In the genomic region with DNA sequence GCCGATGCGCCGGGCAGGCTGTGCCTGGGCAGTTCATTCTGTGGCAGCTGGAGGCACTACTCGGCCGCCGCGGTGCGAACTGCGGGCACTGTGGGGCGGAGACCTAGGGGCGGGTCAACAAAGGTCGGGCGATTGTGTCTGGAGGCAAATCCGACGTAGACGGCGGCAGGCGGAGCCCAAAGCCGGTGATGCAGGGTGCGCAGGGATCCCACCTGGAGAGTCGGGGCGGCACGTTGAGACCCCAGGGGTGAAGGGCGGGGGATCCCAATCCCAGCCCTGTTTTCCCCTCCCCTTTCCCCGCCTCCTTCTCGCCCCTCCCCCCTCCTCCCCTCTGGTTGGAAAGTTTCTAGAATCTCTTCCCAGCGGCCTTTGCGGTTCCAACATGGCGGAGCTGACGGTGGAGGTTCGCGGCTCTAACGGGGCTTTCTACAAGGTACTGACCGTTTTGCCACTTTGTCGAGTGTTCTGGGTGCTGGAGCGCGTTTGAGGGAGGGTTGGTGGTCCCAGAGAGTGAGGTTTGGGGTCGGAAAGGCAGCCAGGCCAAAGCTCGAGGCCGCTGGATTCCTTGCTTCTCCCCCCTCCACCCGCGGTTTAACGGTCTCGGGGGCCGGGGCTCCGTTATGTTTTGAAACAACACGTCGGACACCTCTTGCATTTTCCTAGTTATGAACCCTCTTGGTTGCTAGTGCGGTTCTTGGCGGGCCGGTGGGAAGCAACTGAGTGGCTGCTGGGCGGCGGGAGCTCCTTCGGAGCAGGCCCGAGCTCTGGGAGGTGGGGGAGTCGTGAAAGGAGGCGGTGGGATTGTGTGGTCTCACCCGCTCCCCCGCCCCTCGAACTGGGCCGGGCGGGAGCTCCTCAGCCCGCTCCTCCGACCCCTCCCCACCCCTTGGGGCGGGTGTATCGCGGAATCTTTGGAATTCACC, we compare ENCODE assay signal across 1 cellular context.
A peak's percentile ranks its signal among the peaks of the same experiment; 100 is the strongest.
TF ChIP-seq lines count a peak whose summit lies in the region.

A gene (plus strand): TSS at position 367 of the 923 bp plus-strand sequence. CDS start 16 bp downstream, at position 383.

TF ChIP-seq in HepG2, 621 proteins besides CTCF, POLR2A, EP300 and RAD21 (continued from another document and continues in another):
- TF ChIP-seq, protein P1, sequence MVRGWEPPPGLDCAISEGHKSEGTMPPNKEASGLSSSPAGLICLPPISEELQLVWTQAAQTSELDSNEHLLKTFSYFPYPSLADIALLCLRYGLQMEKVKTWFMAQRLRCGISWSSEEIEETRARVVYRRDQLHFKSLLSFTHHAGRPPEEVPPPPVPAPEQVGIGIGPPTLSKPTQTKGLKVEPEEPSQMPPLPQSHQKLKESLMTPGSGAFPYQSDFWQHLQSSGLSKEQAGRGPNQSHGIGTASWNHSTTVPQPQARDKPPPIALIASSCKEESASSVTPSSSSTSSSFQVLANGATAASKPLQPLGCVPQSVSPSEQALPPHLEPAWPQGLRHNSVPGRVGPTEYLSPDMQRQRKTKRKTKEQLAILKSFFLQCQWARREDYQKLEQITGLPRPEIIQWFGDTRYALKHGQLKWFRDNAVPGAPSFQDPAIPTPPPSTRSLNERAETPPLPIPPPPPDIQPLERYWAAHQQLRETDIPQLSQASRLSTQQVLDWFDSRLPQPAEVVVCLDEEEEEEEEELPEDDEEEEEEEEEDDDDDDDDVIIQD (CRISPR knock-in tag; IDR thresholded peaks at IDR 0.05; ENCODE audit: low read depth), result peak; percentile 7; the same call in 1 of the 2 replicates
- TF ChIP-seq, protein P2, sequence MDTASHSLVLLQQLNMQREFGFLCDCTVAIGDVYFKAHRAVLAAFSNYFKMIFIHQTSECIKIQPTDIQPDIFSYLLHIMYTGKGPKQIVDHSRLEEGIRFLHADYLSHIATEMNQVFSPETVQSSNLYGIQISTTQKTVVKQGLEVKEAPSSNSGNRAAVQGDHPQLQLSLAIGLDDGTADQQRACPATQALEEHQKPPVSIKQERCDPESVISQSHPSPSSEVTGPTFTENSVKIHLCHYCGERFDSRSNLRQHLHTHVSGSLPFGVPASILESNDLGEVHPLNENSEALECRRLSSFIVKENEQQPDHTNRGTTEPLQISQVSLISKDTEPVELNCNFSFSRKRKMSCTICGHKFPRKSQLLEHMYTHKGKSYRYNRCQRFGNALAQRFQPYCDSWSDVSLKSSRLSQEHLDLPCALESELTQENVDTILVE (CRISPR knock-in tag; IDR thresholded peaks at IDR 0.05), result no peak
- TF ChIP-seq, protein P3, sequence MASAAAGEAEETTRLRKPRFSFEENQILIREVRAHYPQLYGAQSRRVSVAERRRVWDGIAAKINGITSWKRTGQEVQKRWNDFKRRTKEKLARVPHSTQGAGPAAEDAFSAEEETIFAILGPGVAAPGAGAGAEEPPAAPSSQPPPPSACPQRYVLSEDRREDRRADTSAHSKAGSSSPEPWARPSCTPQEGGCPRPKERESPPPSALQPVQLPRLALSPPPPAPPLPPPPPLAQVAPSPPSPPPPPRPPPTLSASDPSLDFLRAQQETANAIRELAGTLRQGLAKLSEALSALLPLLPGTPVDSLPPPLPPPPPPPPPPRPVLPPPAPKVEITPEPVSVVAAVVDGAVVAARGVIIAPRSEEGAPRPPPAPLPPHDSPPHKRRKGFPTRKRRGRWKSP (CRISPR knock-in tag; IDR thresholded peaks at IDR 0.05), result peak; percentile 35; the same call in 1 of the 2 replicates
- no peak for TF ChIP-seq ZNF839 (CRISPR knock-in tag; IDR thresholded peaks at IDR 0.05; ENCODE audit: borderline replicate concordance)
- TF ChIP-seq, protein P4, sequence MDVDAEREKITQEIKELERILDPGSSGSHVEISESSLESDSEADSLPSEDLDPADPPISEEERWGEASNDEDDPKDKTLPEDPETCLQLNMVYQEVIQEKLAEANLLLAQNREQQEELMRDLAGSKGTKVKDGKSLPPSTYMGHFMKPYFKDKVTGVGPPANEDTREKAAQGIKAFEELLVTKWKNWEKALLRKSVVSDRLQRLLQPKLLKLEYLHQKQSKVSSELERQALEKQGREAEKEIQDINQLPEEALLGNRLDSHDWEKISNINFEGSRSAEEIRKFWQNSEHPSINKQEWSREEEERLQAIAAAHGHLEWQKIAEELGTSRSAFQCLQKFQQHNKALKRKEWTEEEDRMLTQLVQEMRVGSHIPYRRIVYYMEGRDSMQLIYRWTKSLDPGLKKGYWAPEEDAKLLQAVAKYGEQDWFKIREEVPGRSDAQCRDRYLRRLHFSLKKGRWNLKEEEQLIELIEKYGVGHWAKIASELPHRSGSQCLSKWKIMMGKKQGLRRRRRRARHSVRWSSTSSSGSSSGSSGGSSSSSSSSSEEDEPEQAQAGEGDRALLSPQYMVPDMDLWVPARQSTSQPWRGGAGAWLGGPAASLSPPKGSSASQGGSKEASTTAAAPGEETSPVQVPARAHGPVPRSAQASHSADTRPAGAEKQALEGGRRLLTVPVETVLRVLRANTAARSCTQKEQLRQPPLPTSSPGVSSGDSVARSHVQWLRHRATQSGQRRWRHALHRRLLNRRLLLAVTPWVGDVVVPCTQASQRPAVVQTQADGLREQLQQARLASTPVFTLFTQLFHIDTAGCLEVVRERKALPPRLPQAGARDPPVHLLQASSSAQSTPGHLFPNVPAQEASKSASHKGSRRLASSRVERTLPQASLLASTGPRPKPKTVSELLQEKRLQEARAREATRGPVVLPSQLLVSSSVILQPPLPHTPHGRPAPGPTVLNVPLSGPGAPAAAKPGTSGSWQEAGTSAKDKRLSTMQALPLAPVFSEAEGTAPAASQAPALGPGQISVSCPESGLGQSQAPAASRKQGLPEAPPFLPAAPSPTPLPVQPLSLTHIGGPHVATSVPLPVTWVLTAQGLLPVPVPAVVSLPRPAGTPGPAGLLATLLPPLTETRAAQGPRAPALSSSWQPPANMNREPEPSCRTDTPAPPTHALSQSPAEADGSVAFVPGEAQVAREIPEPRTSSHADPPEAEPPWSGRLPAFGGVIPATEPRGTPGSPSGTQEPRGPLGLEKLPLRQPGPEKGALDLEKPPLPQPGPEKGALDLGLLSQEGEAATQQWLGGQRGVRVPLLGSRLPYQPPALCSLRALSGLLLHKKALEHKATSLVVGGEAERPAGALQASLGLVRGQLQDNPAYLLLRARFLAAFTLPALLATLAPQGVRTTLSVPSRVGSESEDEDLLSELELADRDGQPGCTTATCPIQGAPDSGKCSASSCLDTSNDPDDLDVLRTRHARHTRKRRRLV (CRISPR knock-in tag; IDR thresholded peaks at IDR 0.05), result peak; percentile 51; the same call in 1 of the 2 replicates
- TF ChIP-seq MATR3 (CRISPR knock-in tag; IDR thresholded peaks at IDR 0.05), result no peak
- no peak for TF ChIP-seq MBD4 (IDR thresholded peaks at IDR 0.05; ENCODE audit: borderline replicate concordance, low read length)
- TF ChIP-seq ARNT2 (CRISPR knock-in tag; IDR thresholded peaks at IDR 0.05; ENCODE audit: low read depth), result peak; percentile 40; the same call in 1 of the 2 replicates
- TF ChIP-seq, protein P5, sequence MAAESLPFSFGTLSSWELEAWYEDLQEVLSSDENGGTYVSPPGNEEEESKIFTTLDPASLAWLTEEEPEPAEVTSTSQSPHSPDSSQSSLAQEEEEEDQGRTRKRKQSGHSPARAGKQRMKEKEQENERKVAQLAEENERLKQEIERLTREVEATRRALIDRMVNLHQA (CRISPR knock-in tag; IDR thresholded peaks at IDR 0.05), result no peak
- TF ChIP-seq, protein P6, sequence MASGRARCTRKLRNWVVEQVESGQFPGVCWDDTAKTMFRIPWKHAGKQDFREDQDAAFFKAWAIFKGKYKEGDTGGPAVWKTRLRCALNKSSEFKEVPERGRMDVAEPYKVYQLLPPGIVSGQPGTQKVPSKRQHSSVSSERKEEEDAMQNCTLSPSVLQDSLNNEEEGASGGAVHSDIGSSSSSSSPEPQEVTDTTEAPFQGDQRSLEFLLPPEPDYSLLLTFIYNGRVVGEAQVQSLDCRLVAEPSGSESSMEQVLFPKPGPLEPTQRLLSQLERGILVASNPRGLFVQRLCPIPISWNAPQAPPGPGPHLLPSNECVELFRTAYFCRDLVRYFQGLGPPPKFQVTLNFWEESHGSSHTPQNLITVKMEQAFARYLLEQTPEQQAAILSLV (CRISPR knock-in tag; IDR thresholded peaks at IDR 0.05; ENCODE audit: borderline replicate concordance), result no peak; the same call in 1 of the 2 replicates
- no peak for TF ChIP-seq KLF12 (CRISPR knock-in tag; IDR thresholded peaks at IDR 0.05; ENCODE audit: borderline replicate concordance)
- TF ChIP-seq, protein P7, sequence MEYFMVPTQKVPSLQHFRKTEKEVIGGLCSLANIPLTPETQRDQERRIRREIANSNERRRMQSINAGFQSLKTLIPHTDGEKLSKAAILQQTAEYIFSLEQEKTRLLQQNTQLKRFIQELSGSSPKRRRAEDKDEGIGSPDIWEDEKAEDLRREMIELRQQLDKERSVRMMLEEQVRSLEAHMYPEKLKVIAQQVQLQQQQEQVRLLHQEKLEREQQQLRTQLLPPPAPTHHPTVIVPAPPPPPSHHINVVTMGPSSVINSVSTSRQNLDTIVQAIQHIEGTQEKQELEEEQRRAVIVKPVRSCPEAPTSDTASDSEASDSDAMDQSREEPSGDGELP (IDR thresholded peaks at IDR 0.05; ENCODE audit: borderline replicate concordance, low read depth), result peak; percentile 56; the same call in 1 of the 2 replicates
- peak; percentile 68; the same call in 1 of the 2 replicates for TF ChIP-seq NAIF1 (CRISPR knock-in tag; IDR thresholded peaks at IDR 0.05; ENCODE audit: borderline replicate concordance)
- TF ChIP-seq ZNF672 (CRISPR knock-in tag; IDR thresholded peaks at IDR 0.05), result no peak
- TF ChIP-seq POGZ (CRISPR knock-in tag; IDR thresholded peaks at IDR 0.05), result peak; percentile 54
- TF ChIP-seq THYN1 (CRISPR knock-in tag; IDR thresholded peaks at IDR 0.05; ENCODE audit: borderline replicate concordance, low read depth), result 0 out of 2 replicates have a peak, but pooled peaks have one; percentile 26
- TF ChIP-seq SPEN (CRISPR knock-in tag; IDR thresholded peaks at IDR 0.05; ENCODE audit: low read depth), result peak; percentile 51; the same call in 1 of the 2 replicates
- TF ChIP-seq, protein P8, sequence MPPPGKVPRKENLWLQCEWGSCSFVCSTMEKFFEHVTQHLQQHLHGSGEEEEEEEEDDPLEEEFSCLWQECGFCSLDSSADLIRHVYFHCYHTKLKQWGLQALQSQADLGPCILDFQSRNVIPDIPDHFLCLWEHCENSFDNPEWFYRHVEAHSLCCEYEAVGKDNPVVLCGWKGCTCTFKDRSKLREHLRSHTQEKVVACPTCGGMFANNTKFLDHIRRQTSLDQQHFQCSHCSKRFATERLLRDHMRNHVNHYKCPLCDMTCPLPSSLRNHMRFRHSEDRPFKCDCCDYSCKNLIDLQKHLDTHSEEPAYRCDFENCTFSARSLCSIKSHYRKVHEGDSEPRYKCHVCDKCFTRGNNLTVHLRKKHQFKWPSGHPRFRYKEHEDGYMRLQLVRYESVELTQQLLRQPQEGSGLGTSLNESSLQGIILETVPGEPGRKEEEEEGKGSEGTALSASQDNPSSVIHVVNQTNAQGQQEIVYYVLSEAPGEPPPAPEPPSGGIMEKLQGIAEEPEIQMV (CRISPR knock-in tag; IDR thresholded peaks at IDR 0.05; ENCODE audit: low read depth), result no peak
- 0 out of 2 replicates have a peak, but pooled peaks have one; percentile 20 for TF ChIP-seq ZNF563 (CRISPR knock-in tag; IDR thresholded peaks at IDR 0.05)
- TF ChIP-seq, protein P9, sequence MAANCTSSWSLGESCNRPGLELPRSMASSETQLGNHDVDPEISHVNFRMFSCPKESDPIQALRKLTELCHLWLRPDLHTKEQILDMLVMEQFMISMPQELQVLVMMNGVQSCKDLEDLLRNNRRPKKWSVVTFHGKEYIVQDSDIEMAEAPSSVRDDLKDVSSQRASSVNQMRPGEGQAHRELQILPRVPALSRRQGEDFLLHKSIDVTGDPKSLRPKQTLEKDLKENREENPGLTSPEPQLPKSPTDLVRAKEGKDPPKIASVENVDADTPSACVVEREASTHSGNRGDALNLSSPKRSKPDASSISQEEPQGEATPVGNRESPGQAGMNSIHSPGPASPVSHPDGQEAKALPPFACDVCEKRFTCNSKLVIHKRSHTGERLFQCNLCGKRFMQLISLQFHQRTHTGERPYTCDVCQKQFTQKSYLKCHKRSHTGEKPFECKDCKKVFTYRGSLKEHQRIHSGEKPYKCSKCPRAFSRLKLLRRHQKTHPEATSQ (CRISPR knock-in tag; IDR thresholded peaks at IDR 0.05; ENCODE audit: borderline replicate concordance), result peak; percentile 61; the same call in 1 of the 2 replicates
- TF ChIP-seq MTF2 (CRISPR knock-in tag; IDR thresholded peaks at IDR 0.05; ENCODE audit: borderline replicate concordance), result 0 out of 2 replicates have a peak, but pooled peaks have one; percentile 62
- TF ChIP-seq KDM5B (CRISPR knock-in tag; IDR thresholded peaks at IDR 0.05; ENCODE audit: borderline replicate concordance), result peak; percentile 76; the same call in 1 of the 2 replicates
- TF ChIP-seq, protein P10, sequence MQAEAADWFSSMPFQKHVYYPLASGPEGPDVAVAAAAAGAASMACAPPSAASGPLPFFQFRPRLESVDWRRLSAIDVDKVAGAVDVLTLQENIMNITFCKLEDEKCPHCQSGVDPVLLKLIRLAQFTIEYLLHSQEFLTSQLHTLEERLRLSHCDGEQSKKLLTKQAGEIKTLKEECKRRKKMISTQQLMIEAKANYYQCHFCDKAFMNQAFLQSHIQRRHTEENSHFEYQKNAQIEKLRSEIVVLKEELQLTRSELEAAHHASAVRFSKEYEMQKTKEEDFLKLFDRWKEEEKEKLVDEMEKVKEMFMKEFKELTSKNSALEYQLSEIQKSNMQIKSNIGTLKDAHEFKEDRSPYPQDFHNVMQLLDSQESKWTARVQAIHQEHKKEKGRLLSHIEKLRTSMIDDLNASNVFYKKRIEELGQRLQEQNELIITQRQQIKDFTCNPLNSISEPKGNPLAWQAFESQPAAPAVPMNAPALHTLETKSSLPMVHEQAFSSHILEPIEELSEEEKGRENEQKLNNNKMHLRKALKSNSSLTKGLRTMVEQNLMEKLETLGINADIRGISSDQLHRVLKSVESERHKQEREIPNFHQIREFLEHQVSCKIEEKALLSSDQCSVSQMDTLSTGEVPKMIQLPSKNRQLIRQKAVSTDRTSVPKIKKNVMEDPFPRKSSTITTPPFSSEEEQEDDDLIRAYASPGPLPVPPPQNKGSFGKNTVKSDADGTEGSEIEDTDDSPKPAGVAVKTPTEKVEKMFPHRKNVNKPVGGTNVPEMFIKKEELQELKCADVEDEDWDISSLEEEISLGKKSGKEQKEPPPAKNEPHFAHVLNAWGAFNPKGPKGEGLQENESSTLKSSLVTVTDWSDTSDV (CRISPR knock-in tag; IDR thresholded peaks at IDR 0.05), result no peak
- TF ChIP-seq, protein P11, sequence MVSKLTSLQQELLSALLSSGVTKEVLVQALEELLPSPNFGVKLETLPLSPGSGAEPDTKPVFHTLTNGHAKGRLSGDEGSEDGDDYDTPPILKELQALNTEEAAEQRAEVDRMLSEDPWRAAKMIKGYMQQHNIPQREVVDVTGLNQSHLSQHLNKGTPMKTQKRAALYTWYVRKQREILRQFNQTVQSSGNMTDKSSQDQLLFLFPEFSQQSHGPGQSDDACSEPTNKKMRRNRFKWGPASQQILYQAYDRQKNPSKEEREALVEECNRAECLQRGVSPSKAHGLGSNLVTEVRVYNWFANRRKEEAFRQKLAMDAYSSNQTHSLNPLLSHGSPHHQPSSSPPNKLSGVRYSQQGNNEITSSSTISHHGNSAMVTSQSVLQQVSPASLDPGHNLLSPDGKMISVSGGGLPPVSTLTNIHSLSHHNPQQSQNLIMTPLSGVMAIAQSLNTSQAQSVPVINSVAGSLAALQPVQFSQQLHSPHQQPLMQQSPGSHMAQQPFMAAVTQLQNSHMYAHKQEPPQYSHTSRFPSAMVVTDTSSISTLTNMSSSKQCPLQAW (CRISPR knock-in tag; IDR thresholded peaks at IDR 0.05), result 0 out of 2 replicates have a peak, but pooled peaks have one; percentile 39
- TF ChIP-seq NR2F1 (CRISPR knock-in tag; IDR thresholded peaks at IDR 0.05), result peak; percentile 23 to 76; a peak in 3 of 4 replicates
- TF ChIP-seq KDM2A (CRISPR knock-in tag; IDR thresholded peaks at IDR 0.05; ENCODE audit: borderline replicate concordance, low read depth), result peak; percentile 53; the same call in 1 of the 2 replicates
- TF ChIP-seq, protein P12, sequence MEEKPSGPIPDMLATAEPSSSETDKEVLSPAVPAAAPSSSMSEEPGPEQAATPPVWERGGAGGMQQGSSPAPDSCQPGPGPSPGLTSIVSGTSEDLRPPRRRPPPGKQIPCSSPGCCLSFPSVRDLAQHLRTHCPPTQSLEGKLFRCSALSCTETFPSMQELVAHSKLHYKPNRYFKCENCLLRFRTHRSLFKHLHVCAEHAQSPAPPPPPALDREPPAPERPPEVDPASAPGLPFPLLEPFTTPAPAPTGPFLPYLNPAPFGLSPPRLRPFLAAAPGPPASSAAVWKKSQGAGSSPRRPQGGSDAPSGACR (CRISPR knock-in tag; IDR thresholded peaks at IDR 0.05), result peak; percentile 86
